Comparison of ENCODE assay signal across 8 cellular contexts in the genomic region with DNA sequence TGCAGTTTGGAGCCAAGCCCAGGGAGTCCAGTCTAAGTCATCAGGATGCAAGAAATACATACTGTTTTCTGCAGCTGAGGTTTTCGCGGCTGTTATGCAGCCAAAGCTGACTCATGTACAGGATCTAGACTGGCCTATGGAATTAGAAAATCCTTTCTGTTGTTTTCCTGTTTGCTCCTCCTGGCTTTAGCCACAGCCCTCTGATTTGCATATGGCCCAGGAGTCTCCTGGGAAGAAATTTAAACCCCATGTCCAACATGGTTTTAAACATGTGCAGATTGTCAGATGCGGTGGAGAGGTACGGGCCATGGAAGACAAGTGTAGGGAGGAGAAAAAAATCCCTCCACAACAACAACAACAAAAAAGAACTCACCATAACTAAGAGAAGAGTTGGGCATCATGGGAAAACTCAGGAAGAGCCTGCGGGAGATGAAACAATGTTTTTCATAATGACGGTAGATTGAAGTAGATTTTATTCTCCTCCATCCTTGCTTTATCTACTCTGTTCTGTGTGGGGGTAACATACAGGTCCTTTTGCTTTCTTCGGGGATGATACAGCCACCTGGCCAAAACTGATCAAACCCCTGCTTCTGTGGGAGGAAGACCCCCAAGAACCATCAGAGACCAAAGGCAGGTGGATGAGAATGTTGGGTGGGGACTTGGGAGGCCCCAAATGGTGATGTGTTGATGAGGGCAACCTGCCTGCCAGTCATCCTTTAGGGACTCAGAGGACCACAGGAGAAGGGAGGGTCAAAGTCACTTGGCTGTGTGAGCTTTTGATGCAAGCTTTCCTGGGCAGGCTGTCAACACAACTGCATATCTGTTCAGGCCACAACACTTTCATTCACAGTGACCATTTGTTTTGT. TPM values are rescaled to one million over a fixed set of nuclear protein-coding genes. Genes with fewer than 3 reads are reported as not detected.
A peak's percentile ranks its signal among the peaks of the same experiment; 100 is the strongest.
DNase-seq lines count a peak whose midpoint lies in the region; ATAC-seq, FAIRE-seq and TF ChIP-seq lines count a peak whose summit lies in the region.

No MANE protein-coding gene starts in this region.

- H3K56ac ChIP-seq in mesendoderm (ENCODE audit: low read length), result peak overlapping the region; percentile 68

- H3K4me3 ChIP-seq in GM12878 (no peak overlapping the region), mesendoderm (ENCODE audit: low read length) (no peak overlapping the region), stomach (no peak overlapping the region)

- TF ChIP-seq CTCF in GM12878 (IDR thresholded peaks at IDR 0.05 in 2 of 3, conservative IDR thresholded peaks at IDR 0.05 in 1 of 3; ENCODE audit: control insufficient read depth in 2 of 3, extremely low read depth in 1 of 3, insufficient read depth in 1 of 3, low read depth in 3 of 3, low read length in 3 of 3), result no peak
- no peak for TF ChIP-seq CTCF in stomach (IDR thresholded peaks at IDR 0.05)

- intact Hi-C loops in GM12878 (cut with micrococcal nuclease; ENCODE audit: unreplicated experiment), result no loop called here
- intact Hi-C loops in stomach (cut with DNase I; ENCODE audit: low total_unique reads), result no loop called here

- RAD21 ChIA-PET in GM12878 (lab: Charles Lee; ENCODE audit: unreplicated experiment), result no interaction called here

- H4K20me1 ChIP-seq in GM12878 (ENCODE audit: control insufficient read depth, insufficient read depth), result no peaks in the 10 kb centered on the region; the same call in 1 of the 2 replicates

- no peak overlapping the region for H3K4me2 ChIP-seq in GM12878 (ENCODE audit: control insufficient read depth, insufficient read depth)
- no peak overlapping the region for H3K4me2 ChIP-seq in mesendoderm (ENCODE audit: low read length)

- no peak overlapping the region for H2BK15ac ChIP-seq in mesendoderm (replicated peaks; ENCODE audit: low read depth)

- H3K9ac ChIP-seq in GM12878 (ENCODE audit: control insufficient read depth, insufficient read depth, low read length) (no peak overlapping the region), mesendoderm (ENCODE audit: low read length) (no peak overlapping the region)

- ATAC-seq in GM12878 (peak; percentile 53), GM21723 (IDR thresholded peaks at IDR 0.05; ENCODE audit: unreplicated experiment) (no peak)

- no peaks in the 10 kb centered on the region for H3K9me3 ChIP-seq in GM12878 (replicated peaks; ENCODE audit: control insufficient read depth, insufficient read depth, low read length)
- no peaks in the 10 kb centered on the region for H3K9me3 ChIP-seq in stomach

- no peak overlapping the region for H4K5ac ChIP-seq in mesendoderm (ENCODE audit: low read length)

- H3K79me2 ChIP-seq in GM12878 (ENCODE audit: control insufficient read depth, insufficient read depth, low read length) (no peaks in the 10 kb centered on the region), mesendoderm (ENCODE audit: control insufficient read depth, insufficient read depth, low read length) (no peaks in the 10 kb centered on the region)

- H2AFZ ChIP-seq in GM12878 (ENCODE audit: control insufficient read depth, low read depth, low read length), result no peak overlapping the region

- peaks cover 10% of the 10 kb centered on the region for H3K4me1 ChIP-seq in GM12878 (ENCODE audit: control insufficient read depth, insufficient read depth, low read length)
- H3K4me1 ChIP-seq in mesendoderm (ENCODE audit: control insufficient read depth, low read depth, low read length), result no peaks in the 10 kb centered on the region
- H3K4me1 ChIP-seq in stomach, result peaks cover 0 to 13% (median 8%) of the 10 kb centered on the region in 4 donors

- TF ChIP-seq EP300 in GM12878 (IDR thresholded peaks at IDR 0.05; ENCODE audit: borderline replicate concordance in 1 of 2, control insufficient read depth in 1 of 2, low read depth in 2 of 2, low read length in 2 of 2), result no peak
- TF ChIP-seq EP300 in stomach (IDR thresholded peaks at IDR 0.05), result no peak

- CTCF ChIA-PET in GM12878 (lab: Yijun Ruan, JAX), result no interaction called here

- peak overlapping the region; percentile 98 for H2BK5ac ChIP-seq in mesendoderm (ENCODE audit: low read length)

- POLR2A ChIA-PET in GM12878 (lab: Charles Lee), result interaction anchor here (0.7 kb wide), 1 partner anchor 8 kb away, joined by 3 read pairs; no protein-coding TSS in a partner anchor

- no peak overlapping the region for H4K8ac ChIP-seq in mesendoderm (ENCODE audit: low read depth, low read length)

- in situ Hi-C loops in GM12878 (cut with MboI), result no loop called here

- no peak overlapping the region for H3K23ac ChIP-seq in mesendoderm (ENCODE audit: low read length)

- FAIRE-seq in GM12878 (lab: Jason Lieb, UNC), result no peak

- no peak overlapping the region for H2BK120ac ChIP-seq in mesendoderm (ENCODE audit: low read depth, low read length)

- BruUV-seq in GM12878 (replicated peaks; lab: Mats Ljungman, UMichigan), result no TSS peak

- no peaks in the 10 kb centered on the region for H3K79me1 ChIP-seq in mesendoderm (ENCODE audit: low read length)

- no peak for TF ChIP-seq RAD21 in GM12878 (IDR thresholded peaks at IDR 0.05; ENCODE audit: insufficient read depth, low read depth, low read length)

- WGBS in GM12878 (ENCODE audit: insufficient coverage, insufficient replicate concordance, low lambda C conversion rate, missing lambda C conversion rate), result 56% methylated on average over 7 of the region's 7 CpGs
- WGBS in mesendoderm (ENCODE audit: extremely low coverage, insufficient coverage, low lambda C conversion rate), result no CpG with 5 or more reads among the region's 7 CpGs
- 47 to 54% (median 50%) methylated on average over 7 of the region's 7 CpGs for WGBS in stomach, 5 donors

- H3K27me3 ChIP-seq in GM12878 (replicated peaks in 1 of 2; ENCODE audit: control insufficient read depth in 2 of 2, insufficient read depth in 2 of 2, low read length in 1 of 2) (no peaks in the 10 kb centered on the region), mesendoderm (ENCODE audit: insufficient read depth, low read length, poor library complexity) (no peaks in the 10 kb centered on the region), stomach (no peaks in the 10 kb centered on the region)

- SMC1A ChIA-PET in GM12878 (lab: Charles Lee; ENCODE audit: uncharacterized antibody, unreplicated experiment), result no interaction called here

- no peak overlapping the region for H3K4ac ChIP-seq in mesendoderm (ENCODE audit: low read depth, low read length)

- H3K27ac ChIP-seq in GM12878 (ENCODE audit: control insufficient read depth, insufficient read depth) (no peak overlapping the region), mesendoderm (ENCODE audit: low read depth, low read length) (no peak overlapping the region), stomach (no peak overlapping the region)

- DNase-seq in ELF-1 (ENCODE audit: low read depth, low spot score), result peak; percentile 89
- peak; percentile 94 for DNase-seq in M059J (ENCODE audit: low read depth)
- DNase-seq in GM12878 (ENCODE audit: low read depth, low spot score), result no peak
- peak; percentile 97 for DNase-seq in mesendoderm
- no peak for DNase-seq in C1 segment of cervical spinal cord (lab: John Stamatoyannopoulos, UW)
- no peak for DNase-seq in activated gamma-delta T cell treated with Interleukin-2 at 50 U/mL for 16 hours
- DNase-seq in stomach, result no peak

- H3K36me3 ChIP-seq in GM12878 (ENCODE audit: control insufficient read depth in 2 of 2, insufficient read depth in 2 of 2, low read length in 1 of 2) (no peaks in the 10 kb centered on the region), mesendoderm (ENCODE audit: control insufficient read depth, insufficient read depth, low read length) (no peaks in the 10 kb centered on the region), stomach (no peaks in the 10 kb centered on the region)

- H3K18ac ChIP-seq in mesendoderm (ENCODE audit: low read length), result no peak overlapping the region

- H2AK5ac ChIP-seq in mesendoderm (ENCODE audit: low read length), result no peak overlapping the region

- TF ChIP-seq POLR2A in GM12878 (IDR thresholded peaks at IDR 0.05; ENCODE audit: low read depth, low read length), result peak; percentile 61
- TF ChIP-seq POLR2A in stomach (IDR thresholded peaks at IDR 0.05), result no peak

TF ChIP-seq in GM12878, 131 proteins besides CTCF, POLR2A, EP300 and RAD21 (continues in another document):
- TF ChIP-seq SMAD5 (IDR thresholded peaks at IDR 0.05; ENCODE audit: low read depth), result peak; percentile 56; the same call in 1 of the 2 replicates
- TF ChIP-seq SMARCA5 (IDR thresholded peaks at IDR 0.05), result no peak
- TF ChIP-seq NRF1 (conservative IDR thresholded peaks at IDR 0.05; ENCODE audit: low read depth, low read length), result no peak
- TF ChIP-seq PML (IDR thresholded peaks at IDR 0.05; ENCODE audit: low read length), result peak; percentile 52; the same call in 1 of the 2 replicates
- peak; percentile 69; the same call in 1 of the 3 replicates for TF ChIP-seq POU2F2 (IDR thresholded peaks at IDR 0.05; ENCODE audit: borderline replicate concordance, low read depth, low read length)

RNA-seq across cellular contexts. Expression of gene GNA12, which starts 29.8 kb away (rescaled TPM):
- total RNA-seq in M059J (2014; rRNA removed; shearing (Covaris generic)), result 12.5 and 25.7 TPM in 2 replicates
- total RNA-seq in GM12878 (2013; cell fraction: nucleolus; rRNA removed), result 23.6 and 23.7 TPM in 2 replicates
- 8.0 and 8.6 TPM in 2 replicates for total RNA-seq in GM12878 (2014; rRNA removed)
- 15.5 and 16.6 TPM in 2 replicates for total RNA-seq in GM12878 (2014; rRNA removed; fragmentation: Illumina TruSeq; extraction: Trizol)
- total RNA-seq in GM12878 (2021), result 42.1 and 42.8 TPM in 2 replicates
- 8.9 TPM for polyA plus RNA-seq in GM12878 (2011; ENCODE audit: low read depth)
- 26.8 and 51.8 TPM in 2 replicates for polyA plus RNA-seq in GM12878 (2011; rRNA removed)
- 40.7 and 58.1 TPM in 2 replicates for polyA plus RNA-seq in GM12878 (2011; cell fraction: cytosol; rRNA removed)
- polyA plus RNA-seq in GM12878 (2011; cell fraction: nucleus; rRNA removed), result 29.2 and 33.1 TPM in 2 replicates
- 15.2 and 16.0 TPM in 2 replicates for polyA plus RNA-seq in GM12878 (2012)
- polyA plus RNA-seq in GM12878 (2014; fragmentation: Illumina TruSeq; extraction: Trizol), result 13.0 and 31.2 TPM in 2 replicates
- 1 to 10 TPM; 1.9 to 3.0 TPM for polyA plus RNA-seq in GM12878 (2014; fragmentation: Nextera tagmentation; extraction: Ambion mirVana)
- 34.5 and 34.9 TPM in 2 replicates for polyA plus RNA-seq in GM12878 (2014; rRNA removed)
- 1 to 10 TPM; 3.4 to 4.1 TPM for polyA plus RNA-seq in GM12878 (2016; fragmentation: Nextera tagmentation; extraction: Ambion mirVana)
- polyA minus RNA-seq in GM12878 (2011; rRNA and poly(A)+ RNA removed), result 72.4 and 89.6 TPM in 2 replicates
- polyA minus RNA-seq in GM12878 (2011; cell fraction: cytosol; rRNA and poly(A)+ RNA removed), result 21.6 and 25.6 TPM in 2 replicates
- polyA minus RNA-seq in GM12878 (2011; cell fraction: nucleus; rRNA and poly(A)+ RNA removed), result 8.6 and 17.8 TPM in 2 replicates
- 46.1 TPM for polyA plus RNA-seq in mesendoderm (2013, experiment 1 of 2)
- 47.4 TPM for polyA plus RNA-seq in mesendoderm (2013, experiment 2 of 2)
- 10 to 100 TPM in 4 of 5 donors, 1 to 10 TPM in 1; 2.0 to 54.6 (median 28.6) TPM for total RNA-seq in stomach
- polyA plus RNA-seq in stomach, result 10 to 100 TPM in 2 of 3 donors, 1 to 10 TPM in 1; 6.0 to 24.7 (median 19.4) TPM

Comparison
In these comparisons a context has a peak if more than half of its experiments do, and no peak if none do; other contexts are left out.
1. DNase-seq: peak in ELF-1 (single experiment), M059J (single experiment) and mesendoderm (single experiment); none in GM12878 (single experiment), C1 segment of cervical spinal cord (0 of 14), activated gamma-delta T cell treated with Interleukin-2 at 50 U/mL for 16 hours (single experiment) and stomach (single experiment).